In the genomic region with DNA sequence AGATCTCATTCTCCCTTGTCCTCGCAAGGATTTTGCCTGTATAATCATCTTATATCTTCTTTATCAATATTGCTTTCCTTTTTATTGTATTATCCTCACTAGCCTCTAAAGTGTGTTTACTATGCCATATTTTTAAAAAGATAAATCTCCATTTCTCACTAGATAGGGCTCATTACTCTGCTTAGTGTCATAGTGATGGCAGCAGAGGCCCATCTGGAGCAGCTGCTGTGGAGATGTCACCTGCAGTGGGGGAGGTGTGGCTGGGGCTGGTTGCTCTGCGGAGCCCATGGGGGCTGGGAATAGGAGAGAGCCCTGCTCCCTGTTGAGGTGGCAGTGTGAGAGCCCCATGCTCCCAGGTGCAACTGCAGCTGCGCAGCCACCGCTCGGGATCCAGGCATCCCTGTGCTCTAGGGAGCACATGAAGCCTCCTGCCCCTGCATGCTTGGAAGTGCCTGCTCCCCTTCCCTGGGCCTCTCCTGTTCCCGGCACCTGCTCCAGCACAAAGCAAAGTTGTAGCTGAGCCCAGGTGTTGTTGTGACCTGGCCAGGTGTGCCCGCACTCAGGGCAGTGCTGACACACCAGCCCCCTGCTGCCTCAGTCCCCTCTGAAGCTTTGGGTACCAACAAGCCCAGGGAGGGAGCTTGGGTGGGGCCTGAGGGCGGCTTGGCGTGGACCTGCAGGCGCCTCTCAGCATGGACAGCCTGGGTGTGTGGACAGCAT, we compare ENCODE assay signal across 15 cellular contexts.
DNase-seq lines count a peak whose midpoint lies in the region; ATAC-seq and TF ChIP-seq lines count a peak whose summit lies in the region.
"Had no signal": no experiment of that assay in that cellular context is flagged by ENCODE, and none has a peak within 500 bp of the region (broad histone marks: within the 10 kb centered on the region; RNA-seq: fewer than 3 reads in every experiment).

No MANE protein-coding gene starts in this region.

- intact Hi-C loops in posterior vena cava (cut with DNase I): no loop called here
- intact Hi-C loops in esophagus squamous epithelium (cut with DNase I): no loop called here

- peaks cover 13% of the 10 kb centered on the region for H3K4me1 ChIP-seq in ACC112 (ENCODE audit: control insufficient read depth, insufficient read depth, low read length, unreplicated experiment)
- H3K4me1 ChIP-seq in BE2C: no peaks in the 10 kb centered on the region
- H3K4me1 ChIP-seq in esophagus squamous epithelium: no peaks in the 10 kb centered on the region
- H3K4me1 ChIP-seq: SJCRH30 had no signal

- H3K79me2 ChIP-seq in ACC112 (ENCODE audit: control insufficient read depth, insufficient read depth, low read length, unreplicated experiment): no peaks in the 10 kb centered on the region

- H3K36me3 ChIP-seq in ACC112 (ENCODE audit: insufficient read depth, low read length) (no peaks in the 10 kb centered on the region), BE2C (no peaks in the 10 kb centered on the region), esophagus squamous epithelium (no peaks in the 10 kb centered on the region)
- H3K36me3 ChIP-seq: BLaER1 treated with 17β-estradiol and CSF1 and Interleukin-3, amounts not matched to agents 10 nM and 100 nM; SJCRH30 had no signal

- ATAC-seq in HG03442 (IDR thresholded peaks at IDR 0.05; ENCODE audit: unreplicated experiment): no peak

- peak overlapping the region; percentile 72 for H3K27ac ChIP-seq in ACC112 (ENCODE audit: low read depth, low read length)
- H3K27ac ChIP-seq in esophagus squamous epithelium: no peak overlapping the region
- H3K27ac ChIP-seq: SJCRH30 had no signal

- no peak for TF ChIP-seq CTCF in BE2C (IDR thresholded peaks at IDR 0.05; ENCODE audit: low read depth, low read length)
- TF ChIP-seq CTCF in esophagus squamous epithelium (IDR thresholded peaks at IDR 0.05): no peak

- H3K27me3 ChIP-seq in ACC112 (ENCODE audit: insufficient read depth, low read length) (no peaks in the 10 kb centered on the region), BE2C (no peaks in the 10 kb centered on the region), esophagus squamous epithelium (no peaks in the 10 kb centered on the region)
- H3K27me3 ChIP-seq: BLaER1 treated with 17β-estradiol and CSF1 and Interleukin-3, amounts not matched to agents 10 nM and 100 nM; SJCRH30 had no signal

- H2AFZ ChIP-seq in ACC112 (ENCODE audit: low read length, unreplicated experiment): no peak overlapping the region

- H3K4me3 ChIP-seq in ACC112 (ENCODE audit: low read depth, low read length): no peak overlapping the region
- no peak overlapping the region for H3K4me3 ChIP-seq in BE2C (ENCODE audit: low read depth, low read length)
- H3K4me3 ChIP-seq in esophagus squamous epithelium: no peak overlapping the region
- H3K4me3 ChIP-seq: BLaER1 treated with 17β-estradiol and CSF1 and Interleukin-3, amounts not matched to agents 10 nM and 100 nM; SJCRH30 had no signal

- 80 to 87% methylated on average over 3 to 4 of the region's 10 CpGs for WGBS in esophagus squamous epithelium, 2 donors

- H3K9me3 ChIP-seq in BE2C (no peaks in the 10 kb centered on the region), esophagus squamous epithelium (peaks cover 0 to 10% (median 0%) of the 10 kb centered on the region in 3 donors)
- H3K9me3 ChIP-seq: SJCRH30 had no signal

- no peak for TF ChIP-seq POLR2A in esophagus squamous epithelium (IDR thresholded peaks at IDR 0.05)

- peak; percentile 24 for DNase-seq in BE2C
- peak; percentile 84 to 90 for DNase-seq in SHP77 (lab: John Stamatoyannopoulos, UW)
- DNase-seq in posterior vena cava (ENCODE audit: low spot score): peak; percentile 73
- DNase-seq in esophagus squamous epithelium (lab: John Stamatoyannopoulos, UW): no peak
- no peak for DNase-seq in cerebellar cortex (ENCODE audit: low spot score)
- DNase-seq: DMS 273 treated with DMSO at 0.1 percent for 48 hours, EL, IMR-90, Kasumi-1, NCI-H1436, NCI-H2107, SJCRH30 had no signal

Comparison
In these comparisons a context has a peak if more than half of its experiments do, and no peak if none do; other contexts are left out.
1. DNase-seq: peak in BE2C (single experiment), SHP77 (2 of 2) and posterior vena cava (single experiment); none in esophagus squamous epithelium (single experiment) and cerebellar cortex (single experiment).